In the genomic region with DNA sequence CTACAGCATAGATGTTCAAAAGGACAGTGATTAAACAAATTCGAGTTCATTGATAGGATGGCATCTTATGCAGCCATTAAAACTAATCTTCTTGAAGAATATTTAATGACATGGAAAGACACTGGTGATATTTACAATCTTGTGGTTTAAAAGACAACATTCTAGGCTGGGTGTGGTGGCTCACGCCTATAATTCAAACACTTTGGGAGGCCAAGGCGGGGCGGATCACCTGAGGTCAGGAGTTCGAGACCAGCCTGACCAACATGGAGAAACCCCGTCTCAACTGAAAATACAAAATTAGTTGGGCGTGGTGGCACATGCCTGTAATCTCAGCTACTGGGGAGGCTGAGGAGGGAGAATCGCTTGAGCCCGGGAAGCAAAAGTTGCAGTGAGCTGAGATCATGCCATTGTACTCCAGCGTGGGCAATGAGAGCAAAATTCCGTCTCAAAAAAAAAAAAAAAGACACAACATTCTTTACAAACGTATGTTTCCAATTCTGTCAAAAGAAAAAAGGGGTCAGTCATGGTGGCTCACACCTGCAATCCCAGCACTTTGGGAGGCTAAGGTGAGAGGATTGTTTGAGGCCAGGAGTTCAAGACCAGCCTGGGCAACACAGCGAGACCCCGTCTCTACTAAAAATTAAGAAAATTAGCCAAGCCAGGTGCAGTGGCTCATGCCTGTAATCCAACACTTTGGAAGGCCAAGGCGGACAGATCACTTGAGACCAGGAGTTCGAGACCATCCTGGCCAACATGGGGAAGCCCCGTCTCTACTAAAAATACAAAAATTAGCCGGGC, we compare ENCODE assay signal across 1 cellular context.
TF ChIP-seq lines count a peak whose summit lies in the region.

No MANE protein-coding gene starts in this region.

TF ChIP-seq in GM23338, 12 proteins besides CTCF, POLR2A, EP300 and RAD21 (continued from another document):
- TF ChIP-seq, protein P1, sequence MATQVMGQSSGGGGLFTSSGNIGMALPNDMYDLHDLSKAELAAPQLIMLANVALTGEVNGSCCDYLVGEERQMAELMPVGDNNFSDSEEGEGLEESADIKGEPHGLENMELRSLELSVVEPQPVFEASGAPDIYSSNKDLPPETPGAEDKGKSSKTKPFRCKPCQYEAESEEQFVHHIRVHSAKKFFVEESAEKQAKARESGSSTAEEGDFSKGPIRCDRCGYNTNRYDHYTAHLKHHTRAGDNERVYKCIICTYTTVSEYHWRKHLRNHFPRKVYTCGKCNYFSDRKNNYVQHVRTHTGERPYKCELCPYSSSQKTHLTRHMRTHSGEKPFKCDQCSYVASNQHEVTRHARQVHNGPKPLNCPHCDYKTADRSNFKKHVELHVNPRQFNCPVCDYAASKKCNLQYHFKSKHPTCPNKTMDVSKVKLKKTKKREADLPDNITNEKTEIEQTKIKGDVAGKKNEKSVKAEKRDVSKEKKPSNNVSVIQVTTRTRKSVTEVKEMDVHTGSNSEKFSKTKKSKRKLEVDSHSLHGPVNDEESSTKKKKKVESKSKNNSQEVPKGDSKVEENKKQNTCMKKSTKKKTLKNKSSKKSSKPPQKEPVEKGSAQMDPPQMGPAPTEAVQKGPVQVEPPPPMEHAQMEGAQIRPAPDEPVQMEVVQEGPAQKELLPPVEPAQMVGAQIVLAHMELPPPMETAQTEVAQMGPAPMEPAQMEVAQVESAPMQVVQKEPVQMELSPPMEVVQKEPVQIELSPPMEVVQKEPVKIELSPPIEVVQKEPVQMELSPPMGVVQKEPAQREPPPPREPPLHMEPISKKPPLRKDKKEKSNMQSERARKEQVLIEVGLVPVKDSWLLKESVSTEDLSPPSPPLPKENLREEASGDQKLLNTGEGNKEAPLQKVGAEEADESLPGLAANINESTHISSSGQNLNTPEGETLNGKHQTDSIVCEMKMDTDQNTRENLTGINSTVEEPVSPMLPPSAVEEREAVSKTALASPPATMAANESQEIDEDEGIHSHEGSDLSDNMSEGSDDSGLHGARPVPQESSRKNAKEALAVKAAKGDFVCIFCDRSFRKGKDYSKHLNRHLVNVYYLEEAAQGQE (IDR thresholded peaks at IDR 0.05; ENCODE audit: unreplicated experiment) = no peak
- TF ChIP-seq CREB1 (CRISPR knock-in tag; IDR thresholded peaks at IDR 0.05; ENCODE audit: low read depth) (no peak), EZH2 (IDR thresholded peaks at IDR 0.05; ENCODE audit: low read depth, unreplicated experiment) (no peak), POLR2AphosphoS5 (IDR thresholded peaks at IDR 0.05; ENCODE audit: low read depth) (no peak), ZNF114 (CRISPR knock-in tag; IDR thresholded peaks at IDR 0.05) (no peak)
- TF ChIP-seq, protein P2, sequence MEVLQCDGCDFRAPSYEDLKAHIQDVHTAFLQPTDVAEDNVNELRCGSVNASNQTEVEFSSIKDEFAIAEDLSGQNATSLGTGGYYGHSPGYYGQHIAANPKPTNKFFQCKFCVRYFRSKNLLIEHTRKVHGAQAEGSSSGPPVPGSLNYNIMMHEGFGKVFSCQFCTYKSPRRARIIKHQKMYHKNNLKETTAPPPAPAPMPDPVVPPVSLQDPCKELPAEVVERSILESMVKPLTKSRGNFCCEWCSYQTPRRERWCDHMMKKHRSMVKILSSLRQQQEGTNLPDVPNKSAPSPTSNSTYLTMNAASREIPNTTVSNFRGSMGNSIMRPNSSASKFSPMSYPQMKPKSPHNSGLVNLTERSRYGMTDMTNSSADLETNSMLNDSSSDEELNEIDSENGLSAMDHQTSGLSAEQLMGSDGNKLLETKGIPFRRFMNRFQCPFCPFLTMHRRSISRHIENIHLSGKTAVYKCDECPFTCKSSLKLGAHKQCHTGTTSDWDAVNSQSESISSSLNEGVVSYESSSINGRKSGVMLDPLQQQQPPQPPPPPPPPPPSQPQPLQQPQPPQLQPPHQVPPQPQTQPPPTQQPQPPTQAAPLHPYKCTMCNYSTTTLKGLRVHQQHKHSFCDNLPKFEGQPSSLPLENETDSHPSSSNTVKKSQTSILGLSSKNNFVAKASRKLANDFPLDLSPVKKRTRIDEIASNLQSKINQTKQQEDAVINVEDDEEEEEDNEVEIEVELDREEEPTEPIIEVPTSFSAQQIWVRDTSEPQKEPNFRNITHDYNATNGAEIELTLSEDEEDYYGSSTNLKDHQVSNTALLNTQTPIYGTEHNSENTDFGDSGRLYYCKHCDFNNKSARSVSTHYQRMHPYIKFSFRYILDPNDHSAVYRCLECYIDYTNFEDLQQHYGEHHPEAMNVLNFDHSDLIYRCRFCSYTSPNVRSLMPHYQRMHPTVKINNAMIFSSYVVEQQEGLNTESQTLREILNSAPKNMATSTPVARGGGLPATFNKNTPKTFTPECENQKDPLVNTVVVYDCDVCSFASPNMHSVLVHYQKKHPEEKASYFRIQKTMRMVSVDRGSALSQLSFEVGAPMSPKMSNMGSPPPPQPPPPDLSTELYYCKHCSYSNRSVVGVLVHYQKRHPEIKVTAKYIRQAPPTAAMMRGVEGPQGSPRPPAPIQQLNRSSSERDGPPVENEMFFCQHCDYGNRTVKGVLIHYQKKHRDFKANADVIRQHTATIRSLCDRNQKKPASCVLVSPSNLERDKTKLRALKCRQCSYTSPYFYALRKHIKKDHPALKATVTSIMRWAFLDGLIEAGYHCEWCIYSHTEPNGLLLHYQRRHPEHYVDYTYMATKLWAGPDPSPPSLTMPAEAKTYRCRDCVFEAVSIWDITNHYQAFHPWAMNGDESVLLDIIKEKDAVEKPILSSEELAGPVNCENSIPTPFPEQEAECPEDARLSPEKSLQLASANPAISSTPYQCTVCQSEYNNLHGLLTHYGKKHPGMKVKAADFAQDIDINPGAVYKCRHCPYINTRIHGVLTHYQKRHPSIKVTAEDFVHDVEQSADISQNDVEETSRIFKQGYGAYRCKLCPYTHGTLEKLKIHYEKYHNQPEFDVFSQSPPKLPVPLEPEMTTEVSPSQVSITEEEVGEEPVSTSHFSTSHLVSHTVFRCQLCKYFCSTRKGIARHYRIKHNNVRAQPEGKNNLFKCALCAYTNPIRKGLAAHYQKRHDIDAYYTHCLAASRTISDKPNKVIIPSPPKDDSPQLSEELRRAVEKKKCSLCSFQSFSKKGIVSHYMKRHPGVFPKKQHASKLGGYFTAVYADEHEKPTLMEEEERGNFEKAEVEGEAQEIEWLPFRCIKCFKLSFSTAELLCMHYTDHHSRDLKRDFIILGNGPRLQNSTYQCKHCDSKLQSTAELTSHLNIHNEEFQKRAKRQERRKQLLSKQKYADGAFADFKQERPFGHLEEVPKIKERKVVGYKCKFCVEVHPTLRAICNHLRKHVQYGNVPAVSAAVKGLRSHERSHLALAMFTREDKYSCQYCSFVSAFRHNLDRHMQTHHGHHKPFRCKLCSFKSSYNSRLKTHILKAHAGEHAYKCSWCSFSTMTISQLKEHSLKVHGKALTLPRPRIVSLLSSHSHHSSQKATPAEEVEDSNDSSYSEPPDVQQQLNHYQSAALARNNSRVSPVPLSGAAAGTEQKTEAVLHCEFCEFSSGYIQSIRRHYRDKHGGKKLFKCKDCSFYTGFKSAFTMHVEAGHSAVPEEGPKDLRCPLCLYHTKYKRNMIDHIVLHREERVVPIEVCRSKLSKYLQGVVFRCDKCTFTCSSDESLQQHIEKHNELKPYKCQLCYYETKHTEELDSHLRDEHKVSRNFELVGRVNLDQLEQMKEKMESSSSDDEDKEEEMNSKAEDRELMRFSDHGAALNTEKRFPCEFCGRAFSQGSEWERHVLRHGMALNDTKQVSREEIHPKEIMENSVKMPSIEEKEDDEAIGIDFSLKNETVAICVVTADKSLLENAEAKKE (CRISPR knock-in tag; IDR thresholded peaks at IDR 0.05) = no peak
TF ChIP-seq in GM23338: peak in this region for 0.
